In genomic region chr10:109922976-109923921, GRCh38 we compare ENCODE assay signal across 8 cellular contexts. TPM values are rescaled to one million over a fixed set of nuclear protein-coding genes. Genes with fewer than 3 reads are reported as not detected.
DNase-seq lines count a peak whose midpoint lies in the region; ATAC-seq and TF ChIP-seq lines count a peak whose summit lies in the region.

XPNPEP1 (minus strand) TSS chr10:109923511; CDS start chr10:109923433, 78 bp downstream.

- 6 to 14% methylated on average over 48 to 105 of the region's 105 CpGs for whole genome bisulfite sequencing in endodermal cell (ENCODE audit: insufficient coverage in 1 of 2, insufficient read length in 1 of 2), 2 experiments

- peak within 1 kb of the TSS; percentile 93 for H3K27ac Mint-ChIP-seq in CD4-positive, alpha-beta T cell
- peak within 1 kb of the TSS; percentile 86 for H3K27ac Mint-ChIP-seq in activated CD8-positive, alpha-beta memory T cell treated with anti-CD3 and anti-CD28 coated beads, Interleukin-2, amount 10 ng/mL, durations not matched to agents 7 days and 5 days
- no peak within 1 kb of the TSS for H3K27ac Mint-ChIP-seq in endodermal cell
- peak within 1 kb of the TSS; percentile 93 for H3K27ac Mint-ChIP-seq in mesothelial cell of epicardium

- H3K27me3 Mint-ChIP-seq in CD4-positive, alpha-beta T cell, result no peaks in the 10 kb centered on the region
- no peaks in the 10 kb centered on the region for H3K27me3 Mint-ChIP-seq in activated CD8-positive, alpha-beta memory T cell treated with anti-CD3 and anti-CD28 coated beads, Interleukin-2, amount 10 ng/mL, durations not matched to agents 7 days and 5 days
- peaks cover 14% of the 10 kb centered on the region for H3K27me3 Mint-ChIP-seq in endodermal cell (ENCODE audit: insufficient read depth)
- no peaks in the 10 kb centered on the region for H3K27me3 Mint-ChIP-seq in mesothelial cell of epicardium (ENCODE audit: low read depth)

- CTCF ChIA-PET in CD4-positive, alpha-beta T cell (lab: Charles Lee), result no interaction called here
- CTCF ChIA-PET in activated CD8-positive, alpha-beta memory T cell treated with anti-CD3 and anti-CD28 coated beads, Interleukin-2, amount 10 ng/mL, durations not matched to agents 7 days and 5 days (lab: Charles Lee), result interaction anchor here (1.0 to 2.5 kb wide), 2 partner anchors 11 to 12 kb away, joined by 3 to 11 read pairs; no protein-coding TSS in a partner anchor

- H3K27me3 ChIP-seq in CD4-positive, alpha-beta T cell (ENCODE audit: control insufficient read depth, insufficient read depth, low read length), result no peaks in the 10 kb centered on the region
- H3K27me3 ChIP-seq in endodermal cell (ENCODE audit: control insufficient read depth, insufficient read depth, low read length, poor library complexity, severe bottlenecking), result no peaks in the 10 kb centered on the region

- H3K9me3 Mint-ChIP-seq in CD4-positive, alpha-beta T cell, result no peaks in the 10 kb centered on the region
- no peaks in the 10 kb centered on the region for H3K9me3 Mint-ChIP-seq in activated CD8-positive, alpha-beta memory T cell treated with anti-CD3 and anti-CD28 coated beads, Interleukin-2, amount 10 ng/mL, durations not matched to agents 7 days and 5 days (ENCODE audit: low read depth)
- H3K9me3 Mint-ChIP-seq in endodermal cell (no peaks in the 10 kb centered on the region), mesothelial cell of epicardium (no peaks in the 10 kb centered on the region)

- peaks cover 53% of the 10 kb centered on the region for H3K4me1 Mint-ChIP-seq in CD4-positive, alpha-beta T cell (ENCODE audit: low read depth)
- H3K4me1 Mint-ChIP-seq in activated CD8-positive, alpha-beta memory T cell treated with anti-CD3 and anti-CD28 coated beads, Interleukin-2, amount 10 ng/mL, durations not matched to agents 7 days and 5 days, result peaks cover 55% of the 10 kb centered on the region
- H3K4me1 Mint-ChIP-seq in endodermal cell, result peaks cover 15% of the 10 kb centered on the region
- peaks cover 33% of the 10 kb centered on the region for H3K4me1 Mint-ChIP-seq in mesothelial cell of epicardium

- peak within 1 kb of the TSS; percentile 83 for H3K4me3 ChIP-seq in endodermal cell (ENCODE audit: low read length)

- H3K36me3 ChIP-seq in endodermal cell (ENCODE audit: control insufficient read depth, insufficient read depth, low read length), result peaks cover 3% of the 10 kb centered on the region

- peak; percentile 88 for ATAC-seq in CD4-positive, alpha-beta T cell (ENCODE audit: poor library complexity)
- ATAC-seq in GM19395 (IDR thresholded peaks at IDR 0.05; ENCODE audit: unreplicated experiment) (peak; percentile 91), HG03521 (IDR thresholded peaks at IDR 0.05; ENCODE audit: unreplicated experiment) (peak; percentile 96)
- ATAC-seq in activated CD8-positive, alpha-beta memory T cell treated with anti-CD3 and anti-CD28 coated beads, Interleukin-2, amount 10 ng/mL, durations not matched to agents 7 days and 5 days, result peak; percentile 95

- peak within 1 kb of the TSS; percentile 63 for H3K27ac ChIP-seq in CD4-positive, alpha-beta T cell (ENCODE audit: low read depth, low read length)
- H3K27ac ChIP-seq in endodermal cell (ENCODE audit: low read depth, low read length), result peak within 1 kb of the TSS; percentile 32

- peak within 1 kb of the TSS; percentile 91 for H3K4me3 Mint-ChIP-seq in CD4-positive, alpha-beta T cell
- peak within 1 kb of the TSS; percentile 88 for H3K4me3 Mint-ChIP-seq in activated CD8-positive, alpha-beta memory T cell treated with anti-CD3 and anti-CD28 coated beads, Interleukin-2, amount 10 ng/mL, durations not matched to agents 7 days and 5 days
- H3K4me3 Mint-ChIP-seq in endodermal cell, result peak within 1 kb of the TSS; percentile 75
- H3K4me3 Mint-ChIP-seq in mesothelial cell of epicardium, result peak within 1 kb of the TSS; percentile 88

- POLR2A ChIA-PET in CD4-positive, alpha-beta T cell (lab: Charles Lee), result interaction anchor here (0.7 to 1.6 kb wide), 5 partner anchors 10 to 39 kb away, joined by 3 to 15 read pairs (median 6); no protein-coding TSS in a partner anchor

- peak within 1 kb of the TSS; percentile 67 for H3K9ac ChIP-seq in endodermal cell (ENCODE audit: extremely low read depth, low read length, poor library complexity, severe bottlenecking)

- intact Hi-C loops in CD4-positive, alpha-beta T cell (cut with DNase I, micrococcal nuclease), result loop anchor here in 1 of 2 experiments (2.0 to 5.0 kb wide), 2 partner anchors 84 to 304 kb away; partner anchors contain the start of gene ADD3

- H3K36me3 Mint-ChIP-seq in CD4-positive, alpha-beta T cell (ENCODE audit: low read depth), result no peaks in the 10 kb centered on the region
- peaks cover 26% of the 10 kb centered on the region for H3K36me3 Mint-ChIP-seq in activated CD8-positive, alpha-beta memory T cell treated with anti-CD3 and anti-CD28 coated beads, Interleukin-2, amount 10 ng/mL, durations not matched to agents 7 days and 5 days
- no peaks in the 10 kb centered on the region for H3K36me3 Mint-ChIP-seq in endodermal cell (ENCODE audit: low read depth)
- peaks cover 1% of the 10 kb centered on the region for H3K36me3 Mint-ChIP-seq in mesothelial cell of epicardium

- DNase-seq in CD4-positive, alpha-beta T cell, result peak; percentile 48 to 77 (median 65)
- DNase-seq in NOMO-1 treated with dmso at 0.1 percent for 144 hours (lab: John Stamatoyannopoulos, UW; ENCODE audit: unreplicated experiment), result peak; percentile 88
- peak; percentile 90 for DNase-seq in activated CD8-positive, alpha-beta memory T cell treated with anti-CD3 and anti-CD28 coated beads, Interleukin-2, amount 10 ng/mL, durations not matched to agents 7 days and 5 days
- peak; percentile 91 for DNase-seq in endodermal cell
- DNase-seq in mesothelial cell of epicardium (ENCODE audit: low spot score in 2 of 2, unreplicated experiment in 2 of 2), result peak; percentile 63 to 75
- DNase-seq in stimulated activated CD8-positive, alpha-beta memory T cell treated with anti-CD3 and anti-CD28 coated beads, Interleukin-15, amount 100 ng/mL, for 4 hours (ENCODE audit: low read depth in 2 of 2), result peak; percentile 61 to 62

- no peaks in the 10 kb centered on the region for H3K4me1 ChIP-seq in endodermal cell (ENCODE audit: control insufficient read depth, insufficient read depth, low read length)

- TF ChIP-seq CTCF in CD4-positive, alpha-beta T cell (IDR thresholded peaks at IDR 0.05), result no peak
- TF ChIP-seq CTCF in endodermal cell (conservative IDR thresholded peaks at IDR 0.05) (peak; percentile 18), mesothelial cell of epicardium (IDR thresholded peaks at IDR 0.05; ENCODE audit: unreplicated experiment) (no peak)

- no peaks in the 10 kb centered on the region for H3K9me3 ChIP-seq in CD4-positive, alpha-beta T cell (ENCODE audit: control insufficient read depth, low read length)
- no peaks in the 10 kb centered on the region for H3K9me3 ChIP-seq in endodermal cell (ENCODE audit: control insufficient read depth, low read length)

RNA-seq across cellular contexts. Expression of gene XPNPEP1, which starts in this region (rescaled TPM):
- 10 to 100 TPM; 50.3 to 54.3 TPM for total RNA-seq in CD4-positive, alpha-beta T cell
- total RNA-seq in activated CD8-positive, alpha-beta memory T cell treated with anti-CD3 and anti-CD28 coated beads, Interleukin-2, amount 10 ng/mL, durations not matched to agents 7 days and 5 days, result 10 to 100 TPM; 72.7 to 84.8 TPM
- total RNA-seq in endodermal cell (10 to 100 TPM; 39.2 to 50.2 TPM), mesothelial cell of epicardium (85.6 to 88.7 TPM (median 87.7 TPM) in 3 replicates)
- 54.5 TPM for polyA plus RNA-seq in endodermal cell (2013, experiment 1 of 2)
- 51.2 TPM for polyA plus RNA-seq in endodermal cell (2013, experiment 2 of 2)

Comparison
In these comparisons a context has a peak if more than half of its experiments do, and no peak if none do; other contexts are left out.
1. Peak in every context shown above with its lines: DNase-seq, ATAC-seq, H3K4me3 ChIP-seq and H3K27ac ChIP-seq.